ENCODE assay signal across 9 cellular contexts in genomic region chr9:123326662-123327093, GRCh38. TPM values are rescaled to one million over a fixed set of nuclear protein-coding genes. Genes with fewer than 3 reads are reported as not detected.
DNase-seq lines count a peak whose midpoint lies in the region; ATAC-seq lines count a peak whose summit lies in the region.
"Had no signal": no experiment of that assay in that cellular context is flagged by ENCODE, and none has a peak within 500 bp of the region (broad histone marks: within the 10 kb centered on the region; RNA-seq: fewer than 3 reads in every experiment).

No MANE protein-coding gene starts in this region.

- peaks cover 48% of the 10 kb centered on the region for H3K4me1 Mint-ChIP-seq in activated naive CD8-positive, alpha-beta T cell treated with anti-CD3 and anti-CD28 coated beads, Interleukin-2, amount 50 U/mL, for 24 hours

- no peaks in the 10 kb centered on the region for H3K27me3 Mint-ChIP-seq in activated naive CD8-positive, alpha-beta T cell treated with anti-CD3 and anti-CD28 coated beads, Interleukin-2, amount 50 U/mL, for 24 hours

- peak overlapping the region; percentile 57 for H3K27ac Mint-ChIP-seq in activated naive CD8-positive, alpha-beta T cell treated with anti-CD3 and anti-CD28 coated beads, Interleukin-2, amount 50 U/mL, for 24 hours

- no peak overlapping the region for H3K4me3 Mint-ChIP-seq in activated naive CD8-positive, alpha-beta T cell treated with anti-CD3 and anti-CD28 coated beads, Interleukin-2, amount 50 U/mL, for 24 hours

- no peaks in the 10 kb centered on the region for H3K36me3 Mint-ChIP-seq in activated naive CD8-positive, alpha-beta T cell treated with anti-CD3 and anti-CD28 coated beads, Interleukin-2, amount 50 U/mL, for 24 hours (ENCODE audit: low read depth)

- intact Hi-C loops in sciatic nerve (cut with DNase I) = no loop called here

- H3K9me3 Mint-ChIP-seq in activated naive CD8-positive, alpha-beta T cell treated with anti-CD3 and anti-CD28 coated beads, Interleukin-2, amount 50 U/mL, for 24 hours = no peaks in the 10 kb centered on the region

- ATAC-seq in GM18907 (IDR thresholded peaks at IDR 0.05; ENCODE audit: unreplicated experiment) = peak; percentile 41
- peak; percentile 38 for ATAC-seq in HG03196 (IDR thresholded peaks at IDR 0.05; ENCODE audit: unreplicated experiment)
- no peak for ATAC-seq in activated naive CD8-positive, alpha-beta T cell treated with anti-CD3 and anti-CD28 coated beads, Interleukin-2, amount 50 U/mL, for 24 hours
- ATAC-seq in sciatic nerve = peak; percentile 63
- ATAC-seq in activated CD4-positive, CD25-positive, alpha-beta regulatory T cell treated with anti-CD3 and anti-CD28 coated beads, Interleukin-2, amount 50 U/mL, for 24 hours = no peak
- ATAC-seq in GM21528 (IDR thresholded peaks at IDR 0.05; ENCODE audit: low FRiP score, unreplicated experiment) = no peak

- DNase-seq in activated naive CD8-positive, alpha-beta T cell treated with anti-CD3 and anti-CD28 coated beads, Interleukin-2, amount 50 U/mL, for 24 hours = no peak
- DNase-seq in sciatic nerve (ENCODE audit: low spot score) = no peak
- DNase-seq in NCI-H526 (lab: John Stamatoyannopoulos, UW) = no peak
- DNase-seq in NCI-H345 treated with DMSO at 0.1 percent for 48 hours (lab: John Stamatoyannopoulos, UW; ENCODE audit: unreplicated experiment) = no peak

RNA-seq across cellular contexts. Expression of gene CRB2, which starts 29.3 kb away (rescaled TPM):
- 0.58 TPM for total RNA-seq in sciatic nerve
- total RNA-seq: activated CD8-positive, alpha-beta memory T cell treated with anti-CD3 and anti-CD28 coated beads for 36 hours had no signal

RNA-seq across cellular contexts. Expression of gene STRBP, which starts 58.3 kb away (rescaled TPM):
- 13.0 TPM for total RNA-seq in sciatic nerve

Comparison
In these comparisons a context has a peak if more than half of its experiments do, and no peak if none do; other contexts are left out.
1. ATAC-seq: peak in GM18907 (single experiment), HG03196 (single experiment) and sciatic nerve (single experiment); none in activated naive CD8-positive, alpha-beta T cell treated with anti-CD3 and anti-CD28 coated beads, Interleukin-2, amount 50 U/mL, for 24 hours (single experiment), activated CD4-positive, CD25-positive, alpha-beta regulatory T cell treated with anti-CD3 and anti-CD28 coated beads, Interleukin-2, amount 50 U/mL, for 24 hours (0 of 2) and GM21528 (single experiment).